ENCODE assay signal across 8 cellular contexts in the genomic region with DNA sequence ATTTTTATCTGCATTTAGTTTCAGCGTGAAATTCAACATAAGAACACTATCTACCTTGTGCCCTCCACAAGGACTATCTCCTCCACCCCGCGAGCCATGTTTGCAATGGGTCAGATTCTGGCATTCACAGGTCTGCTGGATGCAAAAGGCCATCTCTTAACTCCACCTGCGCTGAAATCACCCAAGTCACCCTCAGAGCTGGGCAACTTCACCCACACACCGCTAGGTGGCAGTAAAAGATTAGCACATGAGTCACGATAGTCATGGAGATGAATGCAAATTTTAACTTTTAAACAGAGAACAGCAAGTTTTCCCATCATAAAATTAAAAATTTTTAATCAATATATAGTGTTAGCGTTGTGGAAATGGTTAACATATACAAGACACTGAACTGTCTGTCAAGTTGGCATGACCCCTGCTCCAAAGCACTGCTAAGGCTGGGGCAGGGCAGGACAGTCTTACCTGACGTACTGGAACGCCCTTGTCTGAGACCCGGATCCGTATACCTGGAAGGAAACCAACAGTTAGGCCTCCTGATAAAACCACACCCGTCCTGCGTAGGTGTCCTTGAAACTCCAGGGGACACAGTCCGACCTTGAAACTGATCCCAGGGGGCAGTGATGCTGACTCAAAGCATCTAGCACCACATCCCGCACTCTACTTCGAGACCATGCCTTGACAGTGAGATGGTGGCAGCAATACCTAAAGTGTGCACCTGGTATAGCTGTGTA.
DNase-seq lines count a peak whose midpoint lies in the region; ATAC-seq, FAIRE-seq and TF ChIP-seq lines count a peak whose summit lies in the region.

No MANE protein-coding gene starts in this region.

- H3K27me3 Mint-ChIP-seq in Calu3 (ENCODE audit: unreplicated experiment): no peaks in the 10 kb centered on the region
- no peaks in the 10 kb centered on the region for H3K27me3 Mint-ChIP-seq in activated T-helper 17 cell treated with anti-CD3 and anti-CD28 coated beads, Interleukin-2, amount 50 U/mL, for 72 hours

- peaks cover 11% of the 10 kb centered on the region for H3K36me3 Mint-ChIP-seq in Calu3 (ENCODE audit: insufficient read depth, unreplicated experiment)
- peaks cover 39% of the 10 kb centered on the region for H3K36me3 Mint-ChIP-seq in activated T-helper 17 cell treated with anti-CD3 and anti-CD28 coated beads, Interleukin-2, amount 50 U/mL, for 72 hours (ENCODE audit: low read depth)

- TF ChIP-seq CTCF in Calu3 (IDR thresholded peaks at IDR 0.05; ENCODE audit: unreplicated experiment) (peak; percentile 78), fibroblast of villous mesenchyme (IDR thresholded peaks at IDR 0.05; ENCODE audit: insufficient read depth, low read depth, low read length) (peak; percentile 97), omental fat pad (IDR thresholded peaks at IDR 0.05) (peak in 2 of 3 donors; percentile 68 to 74)

- no peak for TF ChIP-seq EP300 in Ishikawa (IDR thresholded peaks at IDR 0.05; ENCODE audit: borderline replicate concordance)

- H3K27ac Mint-ChIP-seq in Calu3 (ENCODE audit: unreplicated experiment): no peak overlapping the region
- H3K27ac Mint-ChIP-seq in activated T-helper 17 cell treated with anti-CD3 and anti-CD28 coated beads, Interleukin-2, amount 50 U/mL, for 72 hours: peak overlapping the region; percentile 43

- no peaks in the 10 kb centered on the region for H3K9me3 Mint-ChIP-seq in Calu3 (ENCODE audit: low read depth, unreplicated experiment)
- no peaks in the 10 kb centered on the region for H3K9me3 Mint-ChIP-seq in activated T-helper 17 cell treated with anti-CD3 and anti-CD28 coated beads, Interleukin-2, amount 50 U/mL, for 72 hours

- peak; percentile 27 for ATAC-seq in GM19463 (IDR thresholded peaks at IDR 0.05; ENCODE audit: unreplicated experiment)
- peak; percentile 64 for ATAC-seq in activated T-helper 17 cell treated with anti-CD3 and anti-CD28 coated beads, Interleukin-2, amount 50 U/mL, for 72 hours (replicated peaks)
- ATAC-seq in omental fat pad (ENCODE audit: low FRiP score): no peak

- no peaks in the 10 kb centered on the region for H3K4me1 Mint-ChIP-seq in Calu3 (ENCODE audit: low read depth, unreplicated experiment)
- H3K4me1 Mint-ChIP-seq in activated T-helper 17 cell treated with anti-CD3 and anti-CD28 coated beads, Interleukin-2, amount 50 U/mL, for 72 hours: no peaks in the 10 kb centered on the region

- no peak overlapping the region for H3K4me3 Mint-ChIP-seq in Calu3 (ENCODE audit: low read depth, unreplicated experiment)
- H3K4me3 Mint-ChIP-seq in activated T-helper 17 cell treated with anti-CD3 and anti-CD28 coated beads, Interleukin-2, amount 50 U/mL, for 72 hours: no peak overlapping the region

- intact Hi-C loops in Calu3 (cut with micrococcal nuclease; ENCODE audit: unreplicated experiment): loop anchor here (1.0 to 10.0 kb wide), 5 partner anchors 89 to 480 kb away; a partner anchor contains a TSS

- CTCF ChIA-PET in Calu3 (lab: Charles Lee): interaction anchor here (1.0 to 1.2 kb wide), 3 partner anchors 57 to 478 kb away, joined by 3 to 4 read pairs (median 3); no protein-coding TSS in a partner anchor

- TF ChIP-seq RAD21 in Ishikawa (IDR thresholded peaks at IDR 0.05; ENCODE audit: low read depth): peak; percentile 96

- peak; percentile 45 for FAIRE-seq in RCC 7860 (lab: Jason Lieb, UNC)

- BruUV-seq in Calu3 (replicated peaks; lab: Mats Ljungman, UMichigan): no TSS peak

- no peak overlapping the region for H3K4me3 ChIP-seq in fibroblast of villous mesenchyme (ENCODE audit: low read depth, low read length)

- DNase-seq in Calu3 (peak; percentile 64), RCC 7860 (ENCODE audit: low spot score) (peak; percentile 54), fibroblast of villous mesenchyme (ENCODE audit: low read depth) (peak; percentile 65), omental fat pad (ENCODE audit: low spot score) (no peak), amniotic stem cell (lab: John Stamatoyannopoulos, UW) (no peak)

TF ChIP-seq in Ishikawa, 13 proteins besides CTCF, POLR2A, EP300 and RAD21:
- TF ChIP-seq TCF12 (IDR thresholded peaks at IDR 0.05; ENCODE audit: low read depth) (no peak), NFIC (IDR thresholded peaks at IDR 0.05) (no peak), CREB1 (IDR thresholded peaks at IDR 0.05; ENCODE audit: low read depth) (no peak), YY1 (IDR thresholded peaks at IDR 0.05; ENCODE audit: low read depth) (no peak), CEBPB (IDR thresholded peaks at IDR 0.05) (no peak), TAF1 (IDR thresholded peaks at IDR 0.05; ENCODE audit: low read depth) (no peak)
- TF ChIP-seq, protein P1, sequence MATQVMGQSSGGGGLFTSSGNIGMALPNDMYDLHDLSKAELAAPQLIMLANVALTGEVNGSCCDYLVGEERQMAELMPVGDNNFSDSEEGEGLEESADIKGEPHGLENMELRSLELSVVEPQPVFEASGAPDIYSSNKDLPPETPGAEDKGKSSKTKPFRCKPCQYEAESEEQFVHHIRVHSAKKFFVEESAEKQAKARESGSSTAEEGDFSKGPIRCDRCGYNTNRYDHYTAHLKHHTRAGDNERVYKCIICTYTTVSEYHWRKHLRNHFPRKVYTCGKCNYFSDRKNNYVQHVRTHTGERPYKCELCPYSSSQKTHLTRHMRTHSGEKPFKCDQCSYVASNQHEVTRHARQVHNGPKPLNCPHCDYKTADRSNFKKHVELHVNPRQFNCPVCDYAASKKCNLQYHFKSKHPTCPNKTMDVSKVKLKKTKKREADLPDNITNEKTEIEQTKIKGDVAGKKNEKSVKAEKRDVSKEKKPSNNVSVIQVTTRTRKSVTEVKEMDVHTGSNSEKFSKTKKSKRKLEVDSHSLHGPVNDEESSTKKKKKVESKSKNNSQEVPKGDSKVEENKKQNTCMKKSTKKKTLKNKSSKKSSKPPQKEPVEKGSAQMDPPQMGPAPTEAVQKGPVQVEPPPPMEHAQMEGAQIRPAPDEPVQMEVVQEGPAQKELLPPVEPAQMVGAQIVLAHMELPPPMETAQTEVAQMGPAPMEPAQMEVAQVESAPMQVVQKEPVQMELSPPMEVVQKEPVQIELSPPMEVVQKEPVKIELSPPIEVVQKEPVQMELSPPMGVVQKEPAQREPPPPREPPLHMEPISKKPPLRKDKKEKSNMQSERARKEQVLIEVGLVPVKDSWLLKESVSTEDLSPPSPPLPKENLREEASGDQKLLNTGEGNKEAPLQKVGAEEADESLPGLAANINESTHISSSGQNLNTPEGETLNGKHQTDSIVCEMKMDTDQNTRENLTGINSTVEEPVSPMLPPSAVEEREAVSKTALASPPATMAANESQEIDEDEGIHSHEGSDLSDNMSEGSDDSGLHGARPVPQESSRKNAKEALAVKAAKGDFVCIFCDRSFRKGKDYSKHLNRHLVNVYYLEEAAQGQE (IDR thresholded peaks at IDR 0.05; ENCODE audit: low read depth): no peak
TF ChIP-seq in Ishikawa: peak in this region for 0.

Comparison
In these comparisons a context has a peak if more than half of its experiments do, and no peak if none do; other contexts are left out.
1. DNase-seq: peak in Calu3 (single experiment), RCC 7860 (single experiment) and fibroblast of villous mesenchyme (single experiment); none in omental fat pad (single experiment) and amniotic stem cell (single experiment).
2. Peak in every context shown above with its lines, with median percentiles within 50 percentile points of each other: CTCF ChIP-seq.